7 cellular contexts compared by ENCODE assay signal in genomic region chrX:1452497-1453389, GRCh38. TPM values are rescaled to one million over a fixed set of nuclear protein-coding genes. Genes with fewer than 3 reads are reported as not detected.
A peak's percentile ranks its signal among the peaks of the same experiment; 100 is the strongest.
DNase-seq lines count a peak whose midpoint lies in the region; ATAC-seq, FAIRE-seq and TF ChIP-seq lines count a peak whose summit lies in the region.

ASMTL (minus strand) TSS chrX:1452909; CDS start chrX:1452840, 69 bp downstream.

- peaks cover 22% of the 10 kb centered on the region for H3K4me1 Mint-ChIP-seq in T-helper 2 cell treated with Interferon-gamma antibody and Interleukin-4, amounts not matched to agents 5 μg/mL and 100 μg/mL, for 36 hours (ENCODE audit: low read depth)

- peaks cover 24% of the 10 kb centered on the region for H3K36me3 Mint-ChIP-seq in T-helper 2 cell treated with Interferon-gamma antibody and Interleukin-4, amounts not matched to agents 5 μg/mL and 100 μg/mL, for 36 hours (ENCODE audit: low read depth)

- H3K4me3 Mint-ChIP-seq in T-helper 2 cell treated with Interferon-gamma antibody and Interleukin-4, amounts not matched to agents 5 μg/mL and 100 μg/mL, for 36 hours: peak within 1 kb of the TSS; percentile 86

- H3K9me3 Mint-ChIP-seq in T-helper 2 cell treated with Interferon-gamma antibody and Interleukin-4, amounts not matched to agents 5 μg/mL and 100 μg/mL, for 36 hours: peaks cover 24% of the 10 kb centered on the region

- H3K9ac ChIP-seq in kidney (ENCODE audit: low read length in 2 of 2): peak within 1 kb of the TSS; percentile 54 to 79

- H3K27me3 Mint-ChIP-seq in T-helper 2 cell treated with Interferon-gamma antibody and Interleukin-4, amounts not matched to agents 5 μg/mL and 100 μg/mL, for 36 hours (ENCODE audit: low read depth): no peaks in the 10 kb centered on the region

- H3K4me1 ChIP-seq in kidney (ENCODE audit: control insufficient read depth in 1 of 2, insufficient read depth in 1 of 2, low read depth in 1 of 2, low read length in 2 of 2): peaks cover 4 to 8% of the 10 kb centered on the region in 2 donors

- H3K4me3 ChIP-seq in kidney (ENCODE audit: low read length in 2 of 2): peak within 1 kb of the TSS; percentile 71 to 86

- peak within 1 kb of the TSS; percentile 96 for H3K27ac Mint-ChIP-seq in T-helper 2 cell treated with Interferon-gamma antibody and Interleukin-4, amounts not matched to agents 5 μg/mL and 100 μg/mL, for 36 hours

- H3K36me3 ChIP-seq in kidney (ENCODE audit: control insufficient read depth in 1 of 2, insufficient read depth in 2 of 2, low read length in 2 of 2): no peaks in the 10 kb centered on the region

- H3K9me3 ChIP-seq in kidney (ENCODE audit: control insufficient read depth in 1 of 2, low read length in 2 of 2): no peaks in the 10 kb centered on the region

- ATAC-seq in GM18873 (IDR thresholded peaks at IDR 0.05; ENCODE audit: low FRiP score, unreplicated experiment) (peak; percentile 63), HG03108 (IDR thresholded peaks at IDR 0.05; ENCODE audit: unreplicated experiment) (peak; percentile 80)

- intact Hi-C loops in kidney (cut with DNase I): no loop called here

- peak; percentile 100 for DNase-seq in T-helper 2 cell treated with Interferon-gamma antibody and Interleukin-4, amounts not matched to agents 5 μg/mL and 100 μg/mL, for 36 hours (ENCODE audit: low spot score)
- peak; percentile 100 for DNase-seq in central memory CD4-positive, alpha-beta T cell
- DNase-seq in kidney (peak; percentile 100), NCI-H146 (lab: John Stamatoyannopoulos, UW) (no peak)
- peak; percentile 100 for DNase-seq in stimulated activated CD4-positive, alpha-beta T cell treated with anti-CD3 and anti-CD28 coated beads, Interleukin-1b, Interleukin-23, amount 100 ng/mL, for 24 hours (ENCODE audit: low read depth in 4 of 4, low spot score in 1 of 4)

- FAIRE-seq in kidney (lab: Jason Lieb, UNC): peak; percentile 97

- H3K27ac ChIP-seq in kidney (ENCODE audit: low read depth in 2 of 2, low read length in 2 of 2): peak within 1 kb of the TSS; percentile 89 to 94

- no peak for TF ChIP-seq CTCF in kidney (IDR thresholded peaks at IDR 0.05; ENCODE audit: borderline replicate concordance, extremely low read depth, insufficient read depth)

RNA-seq across cellular contexts. Expression of gene ASMTL, which starts in this region (rescaled TPM):
- 33.3 TPM for total RNA-seq in kidney
- 29.9 TPM for polyA plus RNA-seq in kidney (ENCODE audit: insufficient read depth, low read depth, low replicate concordance)
